In the genomic region with DNA sequence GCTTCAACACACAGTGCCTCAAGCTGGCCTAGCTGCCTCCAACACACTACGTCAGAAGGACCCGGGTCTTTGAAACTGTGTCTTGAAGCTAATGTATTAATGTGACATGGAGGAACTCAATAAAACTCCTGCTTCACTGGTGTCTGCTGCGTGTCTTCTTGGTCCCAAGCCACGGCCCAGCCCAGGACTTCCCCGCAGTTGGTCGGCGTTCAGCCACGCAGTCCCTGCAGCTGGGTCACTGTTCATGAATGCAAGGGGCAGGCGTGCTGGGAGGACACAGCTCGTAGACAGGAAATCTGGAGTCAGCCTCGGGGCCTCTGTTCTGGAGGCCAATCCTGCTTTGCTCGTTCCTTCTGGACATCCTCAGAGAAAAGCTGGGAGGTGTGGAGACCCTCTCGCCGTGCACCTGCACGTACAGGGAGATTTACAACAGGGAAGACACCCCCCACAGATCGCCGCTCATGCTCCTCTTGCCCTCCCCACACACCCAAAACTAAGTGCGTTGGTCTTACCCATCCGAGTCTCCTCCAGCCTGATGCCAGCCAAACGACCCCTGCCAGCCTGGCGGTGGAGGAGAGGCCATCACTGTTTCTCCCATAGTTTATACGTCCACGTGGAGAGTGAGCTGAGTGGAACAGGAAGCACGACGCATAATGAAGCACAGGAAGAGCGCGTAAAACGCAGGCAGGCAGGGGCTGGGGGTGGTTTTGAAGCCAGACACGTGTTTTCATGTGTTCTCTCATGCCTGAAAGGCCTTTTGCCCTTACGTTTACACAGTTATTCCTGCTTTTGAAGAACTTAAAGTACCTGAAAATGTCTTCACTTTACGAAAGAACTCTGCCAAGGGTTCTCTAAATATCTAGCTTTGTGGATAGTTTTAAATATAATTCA, we compare ENCODE assay signal across 15 cellular contexts. TPM values are rescaled to one million over a fixed set of nuclear protein-coding genes. Genes with fewer than 3 reads are reported as not detected.
DNase-seq lines count a peak whose midpoint lies in the region; ATAC-seq and TF ChIP-seq lines count a peak whose summit lies in the region.
"Had no signal": no experiment of that assay in that cellular context is flagged by ENCODE, and none has a peak within 500 bp of the region (broad histone marks: within the 10 kb centered on the region; RNA-seq: fewer than 3 reads in every experiment).

No MANE protein-coding gene starts in this region.

- H3K9me3 Mint-ChIP-seq in activated CD8-positive, alpha-beta T cell treated with anti-CD3 and anti-CD28 coated beads for 36 hours, result no peaks in the 10 kb centered on the region
- H3K9me3 Mint-ChIP-seq in activated CD8-positive, alpha-beta T cell treated with anti-CD3 and anti-CD28 coated beads, Interleukin-2, amount 10 ng/mL, durations not matched to agents 7 days and 5 days (ENCODE audit: insufficient read depth), result no peaks in the 10 kb centered on the region
- H3K9me3 Mint-ChIP-seq in activated naive CD8-positive, alpha-beta T cell treated with anti-CD3 and anti-CD28 coated beads, Interleukin-2, amount 50 U/mL, for 24 hours, result no peaks in the 10 kb centered on the region

- H3K36me3 Mint-ChIP-seq in activated CD8-positive, alpha-beta T cell treated with anti-CD3 and anti-CD28 coated beads for 36 hours (ENCODE audit: low read depth), result peaks cover 9% of the 10 kb centered on the region
- peaks cover 9% of the 10 kb centered on the region for H3K36me3 Mint-ChIP-seq in activated CD8-positive, alpha-beta T cell treated with anti-CD3 and anti-CD28 coated beads, Interleukin-2, amount 10 ng/mL, durations not matched to agents 7 days and 5 days (ENCODE audit: low read depth)
- peaks cover 14% of the 10 kb centered on the region for H3K36me3 Mint-ChIP-seq in activated naive CD8-positive, alpha-beta T cell treated with anti-CD3 and anti-CD28 coated beads, Interleukin-2, amount 50 U/mL, for 24 hours (ENCODE audit: low read depth)

- peaks cover 2% of the 10 kb centered on the region for H3K4me1 Mint-ChIP-seq in activated CD8-positive, alpha-beta T cell treated with anti-CD3 and anti-CD28 coated beads for 36 hours (ENCODE audit: low read depth)
- H3K4me1 Mint-ChIP-seq in activated CD8-positive, alpha-beta T cell treated with anti-CD3 and anti-CD28 coated beads, Interleukin-2, amount 10 ng/mL, durations not matched to agents 7 days and 5 days (ENCODE audit: low read depth), result no peaks in the 10 kb centered on the region
- H3K4me1 Mint-ChIP-seq in activated naive CD8-positive, alpha-beta T cell treated with anti-CD3 and anti-CD28 coated beads, Interleukin-2, amount 50 U/mL, for 24 hours, result peaks cover 5% of the 10 kb centered on the region

- CTCF ChIA-PET in activated CD8-positive, alpha-beta T cell treated with anti-CD3 and anti-CD28 coated beads for 36 hours (lab: Charles Lee), result no interaction called here
- CTCF ChIA-PET in activated CD8-positive, alpha-beta T cell treated with anti-CD3 and anti-CD28 coated beads, Interleukin-2, amount 10 ng/mL, durations not matched to agents 7 days and 5 days (lab: Charles Lee), result interaction anchor here (1.5 kb wide), 1 partner anchor 19 kb away, joined by 3 read pairs; no protein-coding TSS in a partner anchor

- H3K27ac Mint-ChIP-seq in activated CD8-positive, alpha-beta T cell treated with anti-CD3 and anti-CD28 coated beads for 36 hours, result peak overlapping the region; percentile 3
- H3K27ac Mint-ChIP-seq in activated CD8-positive, alpha-beta T cell treated with anti-CD3 and anti-CD28 coated beads, Interleukin-2, amount 10 ng/mL, durations not matched to agents 7 days and 5 days, result no peak overlapping the region
- peak overlapping the region; percentile 14 for H3K27ac Mint-ChIP-seq in activated naive CD8-positive, alpha-beta T cell treated with anti-CD3 and anti-CD28 coated beads, Interleukin-2, amount 50 U/mL, for 24 hours

- H3K27me3 Mint-ChIP-seq in activated CD8-positive, alpha-beta T cell treated with anti-CD3 and anti-CD28 coated beads for 36 hours, result no peaks in the 10 kb centered on the region
- no peaks in the 10 kb centered on the region for H3K27me3 Mint-ChIP-seq in activated CD8-positive, alpha-beta T cell treated with anti-CD3 and anti-CD28 coated beads, Interleukin-2, amount 10 ng/mL, durations not matched to agents 7 days and 5 days (ENCODE audit: low read depth)
- no peaks in the 10 kb centered on the region for H3K27me3 Mint-ChIP-seq in activated naive CD8-positive, alpha-beta T cell treated with anti-CD3 and anti-CD28 coated beads, Interleukin-2, amount 50 U/mL, for 24 hours

- POLR2A ChIA-PET in activated CD8-positive, alpha-beta T cell treated with anti-CD3 and anti-CD28 coated beads for 36 hours (lab: Charles Lee), result interaction anchor here (0.6 kb wide), 1 partner anchor 16 kb away, joined by 3 read pairs; no protein-coding TSS in a partner anchor
- POLR2A ChIA-PET in activated CD8-positive, alpha-beta T cell treated with anti-CD3 and anti-CD28 coated beads, Interleukin-2, amount 10 ng/mL, durations not matched to agents 7 days and 5 days (lab: Charles Lee), result no interaction called here

- ATAC-seq in activated CD8-positive, alpha-beta T cell treated with anti-CD3 and anti-CD28 coated beads for 36 hours, result no peak
- ATAC-seq in activated CD8-positive, alpha-beta T cell treated with anti-CD3 and anti-CD28 coated beads, Interleukin-2, amount 10 ng/mL, durations not matched to agents 7 days and 5 days, result no peak
- no peak for ATAC-seq in activated naive CD8-positive, alpha-beta T cell treated with anti-CD3 and anti-CD28 coated beads, Interleukin-2, amount 50 U/mL, for 24 hours
- no peak for ATAC-seq in GM18498 (IDR thresholded peaks at IDR 0.05; ENCODE audit: unreplicated experiment)
- ATAC-seq: PC-3 had no signal

- no peak for DNase-seq in activated CD8-positive, alpha-beta T cell treated with anti-CD3 and anti-CD28 coated beads for 36 hours
- DNase-seq in activated CD8-positive, alpha-beta T cell treated with anti-CD3 and anti-CD28 coated beads, Interleukin-2, amount 10 ng/mL, durations not matched to agents 7 days and 5 days, result no peak
- DNase-seq in DMS153 treated with DMSO at 0.1 percent for 48 hours (lab: John Stamatoyannopoulos, UW; ENCODE audit: unreplicated experiment) (peak; percentile 8), posterior vena cava (ENCODE audit: low spot score) (peak; percentile 68)
- no peak for DNase-seq in activated naive CD8-positive, alpha-beta T cell treated with anti-CD3 and anti-CD28 coated beads, Interleukin-2, amount 50 U/mL, for 24 hours
- no peak for DNase-seq in stimulated activated CD4-positive, alpha-beta T cell treated with anti-CD3 and anti-CD28 coated beads, Interleukin-1b, Interleukin-23, amount 100 ng/mL, for 48 hours
- DNase-seq in stimulated activated CD4-positive, alpha-beta T cell treated with anti-CD3 and anti-CD28 coated beads, Interleukin-4, amount 100 ng/mL, for 1 hour, result no peak
- DNase-seq: activated CD4-positive, alpha-beta T cell treated with anti-CD3 and anti-CD28 coated beads for 1 hour; activated CD8-positive, alpha-beta memory T cell treated with anti-CD3 and anti-CD28 coated beads, Interleukin-2, amount 50 U/mL, for 48 hours; COR-L47; glutamatergic neuron; NCI-H524 treated with DMSO at 0.1 percent for 48 hours; PC-3; T-helper 9 cell had no signal

- intact Hi-C loops in activated CD8-positive, alpha-beta T cell treated with anti-CD3 and anti-CD28 coated beads for 36 hours (cut with micrococcal nuclease), result no loop called here
- intact Hi-C loops in posterior vena cava (cut with DNase I), result no loop called here

- no peak for TF ChIP-seq CTCF in activated CD8-positive, alpha-beta T cell treated with anti-CD3 and anti-CD28 coated beads for 36 hours (IDR thresholded peaks at IDR 0.05)

- H3K4me3 Mint-ChIP-seq in activated CD8-positive, alpha-beta T cell treated with anti-CD3 and anti-CD28 coated beads for 36 hours, result no peak overlapping the region
- no peak overlapping the region for H3K4me3 Mint-ChIP-seq in activated CD8-positive, alpha-beta T cell treated with anti-CD3 and anti-CD28 coated beads, Interleukin-2, amount 10 ng/mL, durations not matched to agents 7 days and 5 days
- H3K4me3 Mint-ChIP-seq in activated naive CD8-positive, alpha-beta T cell treated with anti-CD3 and anti-CD28 coated beads, Interleukin-2, amount 50 U/mL, for 24 hours, result no peak overlapping the region

RNA-seq across cellular contexts. Expression of a gene that starts 39.7 kb away (rescaled TPM):
- 10 to 100 TPM; 15.7 to 18.2 TPM for total RNA-seq in activated CD8-positive, alpha-beta T cell treated with anti-CD3 and anti-CD28 coated beads for 36 hours
- total RNA-seq in activated CD8-positive, alpha-beta T cell treated with anti-CD3 and anti-CD28 coated beads, Interleukin-2, amount 10 ng/mL, durations not matched to agents 7 days and 5 days, result 10 to 100 TPM; 17.5 to 19.8 TPM
- total RNA-seq in posterior vena cava, result 10 to 100 TPM; 29.5 to 43.2 TPM

Comparison
In these comparisons a context has a peak if more than half of its experiments do, and no peak if none do; other contexts are left out.
1. DNase-seq: peak in DMS153 treated with DMSO at 0.1 percent for 48 hours (single experiment) and posterior vena cava (single experiment); none in activated CD8-positive, alpha-beta T cell treated with anti-CD3 and anti-CD28 coated beads for 36 hours (single experiment), activated CD8-positive, alpha-beta T cell treated with anti-CD3 and anti-CD28 coated beads, Interleukin-2, amount 10 ng/mL, durations not matched to agents 7 days and 5 days (single experiment), activated naive CD8-positive, alpha-beta T cell treated with anti-CD3 and anti-CD28 coated beads, Interleukin-2, amount 50 U/mL, for 24 hours (single experiment), stimulated activated CD4-positive, alpha-beta T cell treated with anti-CD3 and anti-CD28 coated beads, Interleukin-1b, Interleukin-23, amount 100 ng/mL, for 48 hours (single experiment) and stimulated activated CD4-positive, alpha-beta T cell treated with anti-CD3 and anti-CD28 coated beads, Interleukin-4, amount 100 ng/mL, for 1 hour (single experiment).